In genomic region chr1:38817267-38817957, GRCh38 we compare ENCODE assay signal across 2 cellular contexts.
TF ChIP-seq lines count a peak whose summit lies in the region.

No MANE protein-coding gene starts in this region.

TF ChIP-seq in K562, 482 proteins besides CTCF, POLR2A, EP300 and RAD21 (continues in another document):
- no peak for TF ChIP-seq NR3C1 (CRISPR knock-in tag; IDR thresholded peaks at IDR 0.05)
- TF ChIP-seq, protein P1, sequence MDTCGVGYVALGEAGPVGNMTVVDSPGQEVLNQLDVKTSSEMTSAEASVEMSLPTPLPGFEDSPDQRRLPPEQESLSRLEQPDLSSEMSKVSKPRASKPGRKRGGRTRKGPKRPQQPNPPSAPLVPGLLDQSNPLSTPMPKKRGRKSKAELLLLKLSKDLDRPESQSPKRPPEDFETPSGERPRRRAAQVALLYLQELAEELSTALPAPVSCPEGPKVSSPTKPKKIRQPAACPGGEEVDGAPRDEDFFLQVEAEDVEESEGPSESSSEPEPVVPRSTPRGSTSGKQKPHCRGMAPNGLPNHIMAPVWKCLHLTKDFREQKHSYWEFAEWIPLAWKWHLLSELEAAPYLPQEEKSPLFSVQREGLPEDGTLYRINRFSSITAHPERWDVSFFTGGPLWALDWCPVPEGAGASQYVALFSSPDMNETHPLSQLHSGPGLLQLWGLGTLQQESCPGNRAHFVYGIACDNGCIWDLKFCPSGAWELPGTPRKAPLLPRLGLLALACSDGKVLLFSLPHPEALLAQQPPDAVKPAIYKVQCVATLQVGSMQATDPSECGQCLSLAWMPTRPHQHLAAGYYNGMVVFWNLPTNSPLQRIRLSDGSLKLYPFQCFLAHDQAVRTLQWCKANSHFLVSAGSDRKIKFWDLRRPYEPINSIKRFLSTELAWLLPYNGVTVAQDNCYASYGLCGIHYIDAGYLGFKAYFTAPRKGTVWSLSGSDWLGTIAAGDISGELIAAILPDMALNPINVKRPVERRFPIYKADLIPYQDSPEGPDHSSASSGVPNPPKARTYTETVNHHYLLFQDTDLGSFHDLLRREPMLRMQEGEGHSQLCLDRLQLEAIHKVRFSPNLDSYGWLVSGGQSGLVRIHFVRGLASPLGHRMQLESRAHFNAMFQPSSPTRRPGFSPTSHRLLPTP (IDR thresholded peaks at IDR 0.05; ENCODE audit: borderline replicate concordance, extremely low read depth, insufficient read length), result no peak
- no peak for TF ChIP-seq THRAP3 (IDR thresholded peaks at IDR 0.05; ENCODE audit: borderline replicate concordance)
- no peak for TF ChIP-seq FOXP4 (CRISPR knock-in tag; IDR thresholded peaks at IDR 0.05; ENCODE audit: borderline replicate concordance)
- TF ChIP-seq CBX3 (IDR thresholded peaks at IDR 0.05; ENCODE audit: borderline replicate concordance in 1 of 2, low read length in 2 of 2), result peak in 1 of 2 experiments; percentile 46; a peak in 1 of 3 replicates
- TF ChIP-seq MBD1 (CRISPR knock-in tag; IDR thresholded peaks at IDR 0.05), result no peak
- no peak for TF ChIP-seq ZNF830 (CRISPR knock-in tag; IDR thresholded peaks at IDR 0.05)
- no peak for TF ChIP-seq SRSF3 (IDR thresholded peaks at IDR 0.05; ENCODE audit: insufficient read depth, low read length)
- TF ChIP-seq, protein P2, sequence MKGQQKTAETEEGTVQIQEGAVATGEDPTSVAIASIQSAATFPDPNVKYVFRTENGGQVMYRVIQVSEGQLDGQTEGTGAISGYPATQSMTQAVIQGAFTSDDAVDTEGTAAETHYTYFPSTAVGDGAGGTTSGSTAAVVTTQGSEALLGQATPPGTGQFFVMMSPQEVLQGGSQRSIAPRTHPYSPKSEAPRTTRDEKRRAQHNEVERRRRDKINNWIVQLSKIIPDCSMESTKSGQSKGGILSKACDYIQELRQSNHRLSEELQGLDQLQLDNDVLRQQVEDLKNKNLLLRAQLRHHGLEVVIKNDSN (CRISPR knock-in tag; IDR thresholded peaks at IDR 0.05), result peak; percentile 7; the same call in 1 of the 2 replicates

TF ChIP-seq in HepG2, 621 proteins besides CTCF, POLR2A, EP300 and RAD21:
- TF ChIP-seq ZNF343 (CRISPR knock-in tag; IDR thresholded peaks at IDR 0.05), result no peak
- no peak for TF ChIP-seq JARID2 (CRISPR knock-in tag; IDR thresholded peaks at IDR 0.05; ENCODE audit: insufficient replicate concordance)
- no peak for TF ChIP-seq POLR2AphosphoS2 (IDR thresholded peaks at IDR 0.05; ENCODE audit: low read depth, low read length)
- TF ChIP-seq RAD51 (IDR thresholded peaks at IDR 0.05; ENCODE audit: borderline replicate concordance), result no peak
- TF ChIP-seq ZMAT5 (CRISPR knock-in tag; IDR thresholded peaks at IDR 0.05; ENCODE audit: borderline replicate concordance, low read depth), result no peak
- TF ChIP-seq TBP (CRISPR knock-in tag; IDR thresholded peaks at IDR 0.05), result no peak
- no peak for TF ChIP-seq ARNT (IDR thresholded peaks at IDR 0.05)
- TF ChIP-seq E2F2 (CRISPR knock-in tag; IDR thresholded peaks at IDR 0.05; ENCODE audit: borderline replicate concordance), result no peak
- no peak for TF ChIP-seq BCL6 (CRISPR knock-in tag; IDR thresholded peaks at IDR 0.05)
- TF ChIP-seq, protein P3, sequence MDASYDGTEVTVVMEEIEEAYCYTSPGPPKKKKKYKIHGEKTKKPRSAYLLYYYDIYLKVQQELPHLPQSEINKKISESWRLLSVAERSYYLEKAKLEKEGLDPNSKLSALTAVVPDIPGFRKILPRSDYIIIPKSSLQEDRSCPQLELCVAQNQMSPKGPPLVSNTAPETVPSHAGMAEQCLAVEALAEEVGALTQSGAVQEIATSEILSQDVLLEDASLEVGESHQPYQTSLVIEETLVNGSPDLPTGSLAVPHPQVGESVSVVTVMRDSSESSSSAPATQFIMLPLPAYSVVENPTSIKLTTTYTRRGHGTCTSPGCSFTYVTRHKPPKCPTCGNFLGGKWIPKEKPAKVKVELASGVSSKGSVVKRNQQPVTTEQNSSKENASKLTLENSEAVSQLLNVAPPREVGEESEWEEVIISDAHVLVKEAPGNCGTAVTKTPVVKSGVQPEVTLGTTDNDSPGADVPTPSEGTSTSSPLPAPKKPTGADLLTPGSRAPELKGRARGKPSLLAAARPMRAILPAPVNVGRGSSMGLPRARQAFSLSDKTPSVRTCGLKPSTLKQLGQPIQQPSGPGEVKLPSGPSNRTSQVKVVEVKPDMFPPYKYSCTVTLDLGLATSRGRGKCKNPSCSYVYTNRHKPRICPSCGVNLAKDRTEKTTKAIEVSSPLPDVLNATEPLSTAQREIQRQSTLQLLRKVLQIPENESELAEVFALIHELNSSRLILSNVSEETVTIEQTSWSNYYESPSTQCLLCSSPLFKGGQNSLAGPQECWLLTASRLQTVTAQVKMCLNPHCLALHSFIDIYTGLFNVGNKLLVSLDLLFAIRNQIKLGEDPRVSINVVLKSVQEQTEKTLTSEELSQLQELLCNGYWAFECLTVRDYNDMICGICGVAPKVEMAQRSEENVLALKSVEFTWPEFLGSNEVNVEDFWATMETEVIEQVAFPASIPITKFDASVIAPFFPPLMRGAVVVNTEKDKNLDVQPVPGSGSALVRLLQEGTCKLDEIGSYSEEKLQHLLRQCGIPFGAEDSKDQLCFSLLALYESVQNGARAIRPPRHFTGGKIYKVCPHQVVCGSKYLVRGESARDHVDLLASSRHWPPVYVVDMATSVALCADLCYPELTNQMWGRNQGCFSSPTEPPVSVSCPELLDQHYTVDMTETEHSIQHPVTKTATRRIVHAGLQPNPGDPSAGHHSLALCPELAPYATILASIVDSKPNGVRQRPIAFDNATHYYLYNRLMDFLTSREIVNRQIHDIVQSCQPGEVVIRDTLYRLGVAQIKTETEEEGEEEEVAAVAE (CRISPR knock-in tag; IDR thresholded peaks at IDR 0.05; ENCODE audit: borderline replicate concordance), result no peak
